In the genomic region with DNA sequence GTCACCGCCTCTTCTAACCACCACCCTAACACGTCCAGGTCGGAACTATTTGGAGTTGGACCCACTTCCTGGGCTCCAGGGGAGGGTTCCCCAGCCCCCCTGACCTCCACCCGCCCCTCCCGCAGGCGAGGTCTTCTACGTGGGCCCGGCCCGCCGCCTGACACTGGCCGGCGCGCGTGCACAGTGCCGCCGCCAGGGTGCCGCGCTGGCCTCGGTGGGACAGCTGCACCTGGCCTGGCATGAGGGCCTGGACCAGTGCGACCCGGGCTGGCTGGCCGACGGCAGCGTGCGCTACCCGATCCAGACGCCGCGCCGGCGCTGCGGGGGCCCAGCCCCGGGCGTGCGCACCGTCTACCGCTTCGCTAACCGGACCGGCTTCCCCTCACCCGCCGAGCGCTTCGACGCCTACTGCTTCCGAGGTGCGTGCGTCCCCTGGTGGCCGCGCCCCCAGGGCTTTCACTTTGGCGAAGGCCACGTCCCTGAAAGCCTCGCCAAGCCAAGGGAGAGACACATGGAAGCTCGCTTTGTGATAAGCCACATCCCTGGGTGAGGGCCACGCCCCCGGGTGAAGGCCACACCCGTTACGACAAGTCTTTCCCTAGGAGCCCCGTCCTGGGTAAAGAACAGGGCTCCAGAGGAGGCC, we compare ENCODE assay signal across 8 cellular contexts. TPM values are rescaled to one million over a fixed set of nuclear protein-coding genes. Genes with fewer than 3 reads are reported as not detected.
DNase-seq lines count a peak whose midpoint lies in the region; ATAC-seq and TF ChIP-seq lines count a peak whose summit lies in the region.

No MANE protein-coding gene starts in this region.

- no peaks in the 10 kb centered on the region for H3K4me1 ChIP-seq in mammary epithelial cell (ENCODE audit: insufficient read depth, low read length)

- no peak overlapping the region for H3K9ac ChIP-seq in mammary epithelial cell (ENCODE audit: insufficient read depth, low read length)

- H3K4me2 ChIP-seq in mammary epithelial cell (ENCODE audit: insufficient read depth, low read depth, low read length), result peak overlapping the region; percentile 77

- TF ChIP-seq CTCF in GM12874 (IDR thresholded peaks at IDR 0.05; ENCODE audit: insufficient read depth, low read depth, low read length) (peak; percentile 85), WI38 (IDR thresholded peaks at IDR 0.05; ENCODE audit: low read depth, low read length) (peak; percentile 70), mammary epithelial cell (conservative IDR thresholded peaks at IDR 0.05 in 1 of 2, IDR thresholded peaks at IDR 0.05 in 1 of 2; ENCODE audit: extremely low read depth in 1 of 2, insufficient read depth in 1 of 2, low read depth in 1 of 2, low read length in 2 of 2) (peak; percentile 41 to 67)

- H3K79me2 ChIP-seq in mammary epithelial cell (ENCODE audit: insufficient read depth, low read length), result no peaks in the 10 kb centered on the region

- H3K9me3 ChIP-seq in mammary epithelial cell (replicated peaks; ENCODE audit: insufficient read depth, low read length), result no peaks in the 10 kb centered on the region

- 9% methylated on average over 7 of the region's 59 CpGs for WGBS in mammary epithelial cell (ENCODE audit: low coverage, missing lambda C conversion rate)

- no peaks in the 10 kb centered on the region for H3K36me3 ChIP-seq in mammary epithelial cell (ENCODE audit: insufficient read depth, low read length)

- BruUV-seq in mammary epithelial cell (replicated peaks; lab: Mats Ljungman, UMichigan), result no TSS peak

- in situ Hi-C loops in mammary epithelial cell (cut with MboI; ENCODE audit: low sequenced_read_pairs in 2 of 2), result no loop called here

- peak; percentile 31 for DNase-seq in NCI-H1048 (lab: John Stamatoyannopoulos, UW)
- peak; percentile 59 for DNase-seq in mammary epithelial cell
- DNase-seq in left kidney (ENCODE audit: low read depth, low spot score), result peak; percentile 85
- DNase-seq in stimulated activated CD4-positive, alpha-beta T cell treated with anti-CD3 and anti-CD28 coated beads, Interleukin-4, amount 100 ng/mL, for 4 hours, result peak; percentile 68 to 71

- no peaks in the 10 kb centered on the region for H4K20me1 ChIP-seq in mammary epithelial cell (ENCODE audit: insufficient read depth, low read length)

- no peaks in the 10 kb centered on the region for H3K27me3 ChIP-seq in mammary epithelial cell (ENCODE audit: insufficient read depth, low read length)

- H3K4me3 ChIP-seq in WI38 (ENCODE audit: low read depth, low read length), result peak overlapping the region; percentile 43
- peak overlapping the region in 1 of 3 experiments; percentile 30 for H3K4me3 ChIP-seq in mammary epithelial cell (replicated peaks in 1 of 3; ENCODE audit: insufficient read depth in 1 of 3, low read depth in 2 of 3, low read length in 3 of 3)

- dilution Hi-C loops in mammary epithelial cell (cut with HindIII; ENCODE audit: low sequenced_read_pairs), result no loop called here

- H3K27ac ChIP-seq in mammary epithelial cell (ENCODE audit: insufficient read depth, low read depth, low read length), result no peak overlapping the region

- ATAC-seq in HG02571 (IDR thresholded peaks at IDR 0.05; ENCODE audit: unreplicated experiment) (no peak), GM21367 (IDR thresholded peaks at IDR 0.05; ENCODE audit: unreplicated experiment) (no peak)

- intact Hi-C loops in mammary epithelial cell (cut with micrococcal nuclease), result loop anchor here (1.0 to 2.0 kb wide), 2 partner anchors 32 to 79 kb away; a partner anchor contains a TSS

- H2AFZ ChIP-seq in mammary epithelial cell (ENCODE audit: low read depth, low read length), result peak overlapping the region; percentile 74

- CTCF ChIA-PET in mammary epithelial cell (lab: Charles Lee; ENCODE audit: low non-redundant PET), result no interaction called here

RNA-seq across cellular contexts. Expression of a gene that starts 13.2 kb away (rescaled TPM):
- total RNA-seq in mammary epithelial cell, result not detected
- not detected for polyA plus RNA-seq in mammary epithelial cell
- polyA minus RNA-seq in mammary epithelial cell, result not detected

RNA-seq across cellular contexts. Expression of a gene that starts 21.8 kb away (rescaled TPM):
- 10 to 100 TPM in 1 of 2 donors, 1 to 10 TPM in 1; 8.5 to 20.7 TPM for total RNA-seq in mammary epithelial cell
- 22.8 TPM for polyA plus RNA-seq in mammary epithelial cell
- polyA minus RNA-seq in mammary epithelial cell, result 21.8 TPM

RNA-seq across cellular contexts. Expression of a gene that starts 32.9 kb away (rescaled TPM):
- 10 to 100 TPM; 66.8 to 100.0 TPM for total RNA-seq in mammary epithelial cell
- 65.1 TPM for polyA plus RNA-seq in mammary epithelial cell
- 38.8 TPM for polyA minus RNA-seq in mammary epithelial cell

RNA-seq across cellular contexts. Expression of a gene that starts 33.0 kb away (rescaled TPM):
- total RNA-seq in mammary epithelial cell, result 10 to 100 TPM; 13.3 to 35.1 TPM
- 22.5 TPM for polyA plus RNA-seq in mammary epithelial cell
- 13.3 TPM for polyA minus RNA-seq in mammary epithelial cell

RNA-seq across cellular contexts. Expression of a gene that starts 48.1 kb away (rescaled TPM):
- not detected for total RNA-seq in mammary epithelial cell
- polyA plus RNA-seq in mammary epithelial cell, result not detected
- polyA minus RNA-seq in mammary epithelial cell, result not detected

Comparison
In these comparisons a context has a peak if more than half of its experiments do, and no peak if none do; other contexts are left out.
1. DNase-seq: peak in every context shown above with its lines; median percentile 85 in left kidney; 70 in stimulated activated CD4-positive, alpha-beta T cell treated with anti-CD3 and anti-CD28 coated beads, Interleukin-4, amount 100 ng/mL, for 4 hours; 59 in mammary epithelial cell; 31 in NCI-H1048.